ENCODE assay signal across 8 cellular contexts in the genomic region with DNA sequence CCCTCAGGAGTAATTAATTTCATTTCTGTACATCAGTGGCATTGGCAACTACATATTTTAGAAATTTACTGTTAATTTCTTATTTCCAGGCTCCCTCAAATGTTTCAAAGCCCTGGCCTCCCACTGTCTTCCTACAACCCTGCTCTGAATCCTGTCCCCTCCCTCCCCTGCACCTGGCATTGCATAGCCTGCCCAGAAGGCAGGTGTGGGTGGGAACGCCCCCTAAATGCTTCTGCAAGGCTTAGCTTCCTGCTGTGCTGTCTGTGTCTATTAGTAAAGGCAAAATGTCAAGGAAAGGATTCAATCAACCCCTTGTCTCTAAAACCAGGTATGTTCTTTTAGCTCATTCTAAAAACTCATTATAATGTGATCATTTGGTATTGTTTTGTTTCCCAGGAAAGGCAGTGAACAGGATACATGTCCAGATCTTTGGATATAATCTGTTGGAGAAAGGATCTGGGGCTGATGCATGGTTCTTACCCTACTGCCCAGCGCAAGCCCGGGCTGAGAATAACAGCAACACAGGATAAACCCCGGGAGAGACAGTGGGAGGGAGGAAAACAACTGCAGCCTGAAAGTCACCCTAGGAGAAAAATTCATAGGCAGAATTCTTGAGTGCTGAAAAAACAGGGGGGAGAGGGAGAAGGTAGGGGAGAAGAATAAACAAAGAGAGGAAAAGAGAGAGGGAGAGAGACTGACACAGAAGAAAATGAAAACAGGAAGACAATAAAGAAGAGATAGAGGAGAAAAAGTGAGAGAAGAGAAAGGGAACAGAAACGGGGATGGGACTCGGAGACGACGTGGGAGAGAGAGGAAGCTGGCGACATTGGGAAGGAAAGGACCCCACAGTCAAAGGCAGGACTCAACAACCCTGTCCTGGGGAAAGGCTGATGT. TPM values are rescaled to one million over a fixed set of nuclear protein-coding genes. Genes with fewer than 3 reads are reported as not detected.
DNase-seq lines count a peak whose midpoint lies in the region; ATAC-seq lines count a peak whose summit lies in the region.

No MANE protein-coding gene starts in this region.

- ATAC-seq in natural killer cell treated with Interleukin-12 subunit alpha and Interleukin-12 subunit beta and Interleukin-15 and Interleukin-18, amount 100 ng/mL, for 72 hours = no peak
- ATAC-seq in GM18868 (IDR thresholded peaks at IDR 0.05; ENCODE audit: unreplicated experiment) (no peak), GM19324 (IDR thresholded peaks at IDR 0.05; ENCODE audit: low FRiP score, unreplicated experiment) (no peak)

- peaks cover 5% of the 10 kb centered on the region for H3K9me3 Mint-ChIP-seq in natural killer cell treated with Interleukin-12 subunit alpha and Interleukin-12 subunit beta and Interleukin-15 and Interleukin-18, amount 100 ng/mL, for 72 hours

- peak overlapping the region; percentile 54 to 68 for H3K9ac ChIP-seq in duodenal mucosa (ENCODE audit: low read depth in 1 of 2, low read length in 2 of 2)

- H3K4me1 Mint-ChIP-seq in natural killer cell treated with Interleukin-12 subunit alpha and Interleukin-12 subunit beta and Interleukin-15 and Interleukin-18, amount 100 ng/mL, for 72 hours (ENCODE audit: low read depth in 2 of 2) = peaks cover 10 to 11% of the 10 kb centered on the region in 2 donors

- peaks cover 56 to 72% of the 10 kb centered on the region in 2 donors for H3K27me3 Mint-ChIP-seq in natural killer cell treated with Interleukin-12 subunit alpha and Interleukin-12 subunit beta and Interleukin-15 and Interleukin-18, amount 100 ng/mL, for 72 hours

- no peak overlapping the region for H3K27ac Mint-ChIP-seq in natural killer cell treated with Interleukin-12 subunit alpha and Interleukin-12 subunit beta and Interleukin-15 and Interleukin-18, amount 100 ng/mL, for 72 hours

- DNase-seq in SIG-M5 treated with dmso at 0.1 percent for 504 hours (lab: John Stamatoyannopoulos, UW; ENCODE audit: unreplicated experiment) (peak; percentile 51), SIG-M5 (lab: John Stamatoyannopoulos, UW) (no peak), NCI-H526 (lab: John Stamatoyannopoulos, UW) (peak; percentile 65 to 75)
- no peak for DNase-seq in natural killer cell treated with Interleukin-12 subunit alpha and Interleukin-12 subunit beta and Interleukin-15 and Interleukin-18, amount 100 ng/mL, for 72 hours (ENCODE audit: low spot score)
- DNase-seq in stimulated activated CD4-positive, alpha-beta T cell treated with anti-CD3 and anti-CD28 coated beads, Interleukin-15, amount 100 ng/mL, for 24 hours = no peak

- no peaks in the 10 kb centered on the region for H3K27me3 ChIP-seq in duodenal mucosa (ENCODE audit: control insufficient read depth in 1 of 2, insufficient read depth in 2 of 2, low read length in 2 of 2)

- H3K4me3 ChIP-seq in duodenal mucosa (ENCODE audit: low read depth in 1 of 2, low read length in 2 of 2) = peak overlapping the region; percentile 69 to 78

- peak overlapping the region; percentile 89 for H3K4me3 Mint-ChIP-seq in natural killer cell treated with Interleukin-12 subunit alpha and Interleukin-12 subunit beta and Interleukin-15 and Interleukin-18, amount 100 ng/mL, for 72 hours

- peaks cover 39 to 41% of the 10 kb centered on the region in 2 donors for H3K4me1 ChIP-seq in duodenal mucosa (ENCODE audit: control insufficient read depth in 1 of 2, insufficient read depth in 2 of 2, low read length in 2 of 2)

- H3K9me3 ChIP-seq in duodenal mucosa (ENCODE audit: control insufficient read depth in 1 of 2, low read length in 2 of 2) = no peaks in the 10 kb centered on the region

- no peak overlapping the region for H3K27ac ChIP-seq in duodenal mucosa (ENCODE audit: low read depth, low read length)

- no peaks in the 10 kb centered on the region for H3K36me3 ChIP-seq in duodenal mucosa (ENCODE audit: control insufficient read depth in 1 of 2, insufficient read depth in 2 of 2, low read length in 2 of 2)

- H3K36me3 Mint-ChIP-seq in natural killer cell treated with Interleukin-12 subunit alpha and Interleukin-12 subunit beta and Interleukin-15 and Interleukin-18, amount 100 ng/mL, for 72 hours = no peaks in the 10 kb centered on the region

RNA-seq across cellular contexts. Expression of a gene that starts 0.6 kb away (rescaled TPM):
- total RNA-seq in natural killer cell treated with Interleukin-12 subunit alpha and Interleukin-12 subunit beta and Interleukin-15 and Interleukin-18, amount 100 ng/mL, for 72 hours = not detected

RNA-seq across cellular contexts. Expression of a gene that starts 35.3 kb away (rescaled TPM):
- not detected for total RNA-seq in natural killer cell treated with Interleukin-12 subunit alpha and Interleukin-12 subunit beta and Interleukin-15 and Interleukin-18, amount 100 ng/mL, for 72 hours

Comparison
In these comparisons a context has a peak if more than half of its experiments do, and no peak if none do; other contexts are left out.
1. DNase-seq: peak in SIG-M5 treated with dmso at 0.1 percent for 504 hours (single experiment) and NCI-H526 (2 of 2); none in SIG-M5 (single experiment), natural killer cell treated with Interleukin-12 subunit alpha and Interleukin-12 subunit beta and Interleukin-15 and Interleukin-18, amount 100 ng/mL, for 72 hours (single experiment) and stimulated activated CD4-positive, alpha-beta T cell treated with anti-CD3 and anti-CD28 coated beads, Interleukin-15, amount 100 ng/mL, for 24 hours (single experiment).